In genomic region chr3:105539897-105540296, GRCh38 we compare ENCODE assay signal across 21 cellular contexts.
A peak's percentile ranks its signal among the peaks of the same experiment; 100 is the strongest.
DNase-seq lines count a peak whose midpoint lies in the region; ATAC-seq and TF ChIP-seq lines count a peak whose summit lies in the region.
"Had no signal": no experiment of that assay in that cellular context is flagged by ENCODE, and none has a peak within 500 bp of the region (broad histone marks: within the 10 kb centered on the region; RNA-seq: fewer than 3 reads in every experiment).

No MANE protein-coding gene starts in this region.

- DNase-seq in NCI-H2107 treated with DMSO at 0.1 percent for 48 hours (lab: John Stamatoyannopoulos, UW; ENCODE audit: unreplicated experiment), result peak; percentile 46
- DNase-seq in NCI-H2107 (lab: John Stamatoyannopoulos, UW), result no peak
- DNase-seq in NCI-H187 treated with DMSO at 0.1 percent for 48 hours (lab: John Stamatoyannopoulos, UW), result peak; percentile 28
- no peak for DNase-seq in NCI-H1048 (lab: John Stamatoyannopoulos, UW)
- DNase-seq: 8988T, DMS53, EL, GF-D8, H7, Kasumi-1, MG63, NCI-H1930, NCI-H446 treated with DMSO at 0.1 percent for 48 hours, NCI-H82, OCI-M1, T-helper 1 cell had no signal

- ATAC-seq in GM21619 (IDR thresholded peaks at IDR 0.05; ENCODE audit: unreplicated experiment), result no peak
- ATAC-seq in GM18502 (IDR thresholded peaks at IDR 0.05; ENCODE audit: poor library complexity, unreplicated experiment), result no peak
- ATAC-seq: Right ventricle myocardium inferior had no signal

- H3K27ac ChIP-seq in VCaP, result peak overlapping the region; percentile 63; the same call in 1 of the 2 replicates
- H3K27ac ChIP-seq: SJSA1 had no signal

- TF ChIP-seq CTCF in VCaP (conservative IDR thresholded peaks at IDR 0.05), result no peak

Comparison
In these comparisons a context has a peak if more than half of its experiments do, and no peak if none do; other contexts are left out.
1. DNase-seq: peak in NCI-H2107 treated with DMSO at 0.1 percent for 48 hours (single experiment) and NCI-H187 treated with DMSO at 0.1 percent for 48 hours (single experiment); none in NCI-H2107 (single experiment) and NCI-H1048 (single experiment).